In the genomic region with DNA sequence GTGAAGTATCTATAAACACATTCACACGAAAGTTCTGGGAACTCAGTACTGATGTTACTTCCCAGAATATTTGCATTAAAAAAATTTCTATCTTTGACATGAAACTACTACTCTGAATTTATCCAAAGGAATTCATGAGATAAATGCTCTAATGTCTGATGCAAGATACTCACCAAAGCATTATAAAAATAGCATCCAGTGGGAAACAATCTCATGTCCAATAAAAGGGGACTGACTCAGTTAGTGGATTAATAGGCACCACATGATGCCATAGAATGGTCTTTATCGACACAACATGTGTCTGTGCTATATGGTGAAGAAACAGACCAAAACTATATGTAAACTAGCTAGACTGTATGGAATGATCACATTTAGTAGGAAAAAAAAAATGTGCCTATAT, we compare ENCODE assay signal across 1 cellular context.
TF ChIP-seq lines count a peak whose summit lies in the region.

No MANE protein-coding gene starts in this region.

TF ChIP-seq in SK-N-SH treated with all-trans-retinoic acid at 6 μM for 48 hours, 23 proteins besides CTCF, POLR2A, EP300 and RAD21 (continued from another document):
- TF ChIP-seq, protein P1, sequence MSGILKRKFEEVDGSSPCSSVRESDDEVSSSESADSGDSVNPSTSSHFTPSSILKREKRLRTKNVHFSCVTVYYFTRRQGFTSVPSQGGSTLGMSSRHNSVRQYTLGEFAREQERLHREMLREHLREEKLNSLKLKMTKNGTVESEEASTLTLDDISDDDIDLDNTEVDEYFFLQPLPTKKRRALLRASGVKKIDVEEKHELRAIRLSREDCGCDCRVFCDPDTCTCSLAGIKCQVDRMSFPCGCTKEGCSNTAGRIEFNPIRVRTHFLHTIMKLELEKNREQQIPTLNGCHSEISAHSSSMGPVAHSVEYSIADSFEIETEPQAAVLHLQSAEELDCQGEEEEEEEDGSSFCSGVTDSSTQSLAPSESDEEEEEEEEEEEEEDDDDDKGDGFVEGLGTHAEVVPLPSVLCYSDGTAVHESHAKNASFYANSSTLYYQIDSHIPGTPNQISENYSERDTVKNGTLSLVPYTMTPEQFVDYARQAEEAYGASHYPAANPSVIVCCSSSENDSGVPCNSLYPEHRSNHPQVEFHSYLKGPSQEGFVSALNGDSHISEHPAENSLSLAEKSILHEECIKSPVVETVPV (CRISPR knock-in tag; IDR thresholded peaks at IDR 0.05): no peak
- TF ChIP-seq ZNF565 (CRISPR knock-in tag; conservative IDR thresholded peaks at IDR 0.05; ENCODE audit: low read depth) (no peak), SNAI2 (CRISPR knock-in tag; IDR thresholded peaks at IDR 0.05) (no peak)
TF ChIP-seq in SK-N-SH treated with all-trans-retinoic acid at 6 μM for 48 hours: peak in this region for 0.
